Comparison of ENCODE assay signal across 13 cellular contexts in the genomic region with DNA sequence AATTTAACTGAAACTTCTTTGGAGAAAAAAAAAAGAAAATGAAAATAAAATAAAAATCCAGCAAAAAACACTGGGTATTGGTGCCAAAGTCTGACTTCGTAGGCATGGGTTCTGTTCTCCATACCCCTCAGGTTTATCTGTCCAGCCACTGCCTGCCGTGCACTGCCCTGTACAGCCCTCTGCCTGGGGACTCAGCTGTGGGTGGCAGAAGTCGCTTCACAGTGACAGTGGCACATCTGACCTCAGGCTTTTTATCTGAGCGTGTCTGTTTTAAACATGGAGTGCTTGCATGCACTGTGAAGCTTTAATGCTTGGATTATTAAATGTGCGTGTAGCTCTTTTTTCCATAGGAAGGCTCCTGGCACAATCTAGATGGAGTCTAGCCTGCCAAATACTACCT.
DNase-seq lines count a peak whose midpoint lies in the region; ATAC-seq, FAIRE-seq and TF ChIP-seq lines count a peak whose summit lies in the region.
"Had no signal": no experiment of that assay in that cellular context is flagged by ENCODE, and none has a peak within 500 bp of the region (broad histone marks: within the 10 kb centered on the region; RNA-seq: fewer than 3 reads in every experiment).

No MANE protein-coding gene starts in this region.

- peaks cover 2% of the 10 kb centered on the region for H3K36me3 Mint-ChIP-seq in activated B cell treated with CpG ODN at 0.5 μM for 24 hours (ENCODE audit: low read depth)
- no peaks in the 10 kb centered on the region for H3K36me3 Mint-ChIP-seq in activated T-helper 1 cell treated with anti-CD3 and anti-CD28 coated beads, Interleukin-12 subunit alpha, Interleukin-12 subunit beta, Interleukin-2, Interleukin-4 antibody, amounts not matched to agents 30 ng/mL and 10 ng/mL and 1 ng/mL, durations not matched to agents 14 hours and 24 hours and 36 hours (ENCODE audit: low read depth)

- ATAC-seq in activated B cell treated with CpG ODN at 0.5 μM for 24 hours (ENCODE audit: low read depth): no peak
- ATAC-seq: activated CD8-positive, alpha-beta T cell treated with anti-CD3 and anti-CD28 coated beads, Interleukin-2, amount 10 ng/mL, durations not matched to agents 7 days and 5 days had no signal

- intact Hi-C loops in activated B cell treated with CpG ODN at 0.5 μM for 24 hours (cut with micrococcal nuclease) (no loop called here), kidney (cut with DNase I) (no loop called here)
- intact Hi-C loops in activated T-helper 1 cell treated with anti-CD3 and anti-CD28 coated beads, Interleukin-12 subunit alpha, Interleukin-12 subunit beta, Interleukin-2, Interleukin-4 antibody, amounts not matched to agents 30 ng/mL and 10 ng/mL and 1 ng/mL, durations not matched to agents 14 hours and 24 hours and 36 hours (cut with micrococcal nuclease): no loop called here

- no peaks in the 10 kb centered on the region for H3K9me3 ChIP-seq in KOPT-K1 (ENCODE audit: insufficient read depth, low read length, poor library complexity, severe bottlenecking)
- H3K9me3 ChIP-seq in kidney (ENCODE audit: control insufficient read depth in 1 of 2, low read length in 2 of 2): no peaks in the 10 kb centered on the region

- CTCF ChIA-PET in activated B cell treated with CpG ODN at 0.5 μM for 24 hours (lab: Charles Lee): no interaction called here

- no peak for DNase-seq in activated B cell treated with CpG ODN at 0.5 μM for 24 hours
- no peak for DNase-seq in kidney
- no peak for DNase-seq in activated T-helper 1 cell treated with anti-CD3 and anti-CD28 coated beads, Interleukin-12 subunit alpha, Interleukin-12 subunit beta, Interleukin-2, Interleukin-4 antibody, amounts not matched to agents 30 ng/mL and 10 ng/mL and 1 ng/mL, durations not matched to agents 14 hours and 24 hours and 36 hours (ENCODE audit: low spot score)
- no peak for DNase-seq in NAMALWA (ENCODE audit: low spot score)
- DNase-seq in AG08396 (ENCODE audit: low spot score): no peak
- DNase-seq: activated CD8-positive, alpha-beta T cell treated with anti-CD3 and anti-CD28 coated beads, Interleukin-2, amount 10 ng/mL, durations not matched to agents 7 days and 5 days; activated naive CD4-positive, alpha-beta T cell treated with anti-CD3 and anti-CD28 coated beads for 36 hours; central memory CD4-positive, alpha-beta T cell; PC-9 had no signal

- peaks cover 3 to 5% of the 10 kb centered on the region in 2 donors for H3K4me1 ChIP-seq in kidney (ENCODE audit: control insufficient read depth in 1 of 2, insufficient read depth in 1 of 2, low read depth in 1 of 2, low read length in 2 of 2)

- H3K27ac ChIP-seq in KOPT-K1 (ENCODE audit: low read depth, low read length, poor library complexity, severe bottlenecking) (peak overlapping the region; percentile 65), kidney (ENCODE audit: low read depth in 2 of 2, low read length in 2 of 2) (peak overlapping the region in 1 of 2 donors; percentile 79), skin epidermis (peak overlapping the region in 4 of 21 experiments; percentile 7 to 73 (median 34))
- H3K27ac ChIP-seq: KMS-11, PC-9 had no signal

- TF ChIP-seq CTCF in activated B cell treated with CpG ODN at 0.5 μM for 24 hours (IDR thresholded peaks at IDR 0.05) (no peak), kidney (IDR thresholded peaks at IDR 0.05; ENCODE audit: borderline replicate concordance, extremely low read depth, insufficient read depth) (no peak)

- H3K4me1 Mint-ChIP-seq in activated B cell treated with CpG ODN at 0.5 μM for 24 hours: peaks cover 71% of the 10 kb centered on the region
- H3K4me1 Mint-ChIP-seq in activated T-helper 1 cell treated with anti-CD3 and anti-CD28 coated beads, Interleukin-12 subunit alpha, Interleukin-12 subunit beta, Interleukin-2, Interleukin-4 antibody, amounts not matched to agents 30 ng/mL and 10 ng/mL and 1 ng/mL, durations not matched to agents 14 hours and 24 hours and 36 hours (ENCODE audit: low read depth): peaks cover 32% of the 10 kb centered on the region

- no peak for FAIRE-seq in kidney (lab: Jason Lieb, UNC)

- H3K27ac Mint-ChIP-seq in activated B cell treated with CpG ODN at 0.5 μM for 24 hours: peak overlapping the region; percentile 0
- H3K27ac Mint-ChIP-seq in activated T-helper 1 cell treated with anti-CD3 and anti-CD28 coated beads, Interleukin-12 subunit alpha, Interleukin-12 subunit beta, Interleukin-2, Interleukin-4 antibody, amounts not matched to agents 30 ng/mL and 10 ng/mL and 1 ng/mL, durations not matched to agents 14 hours and 24 hours and 36 hours: no peak overlapping the region
- H3K27ac Mint-ChIP-seq: activated CD8-positive, alpha-beta T cell treated with anti-CD3 and anti-CD28 coated beads, Interleukin-2, amount 10 ng/mL, durations not matched to agents 7 days and 5 days; activated naive CD4-positive, alpha-beta T cell treated with anti-CD3 and anti-CD28 coated beads for 36 hours; T-helper 2 cell treated with Interferon-gamma antibody and Interleukin-4, amounts not matched to agents 5 μg/mL and 100 μg/mL, for 36 hours had no signal

- no peak overlapping the region for H3K9ac ChIP-seq in kidney (ENCODE audit: low read length in 2 of 2)
- H3K9ac ChIP-seq: KMS-11 had no signal

- POLR2A ChIA-PET in activated B cell treated with CpG ODN at 0.5 μM for 24 hours (lab: Charles Lee): no interaction called here

- no peak overlapping the region for H3K4me3 Mint-ChIP-seq in activated B cell treated with CpG ODN at 0.5 μM for 24 hours
- H3K4me3 Mint-ChIP-seq in activated T-helper 1 cell treated with anti-CD3 and anti-CD28 coated beads, Interleukin-12 subunit alpha, Interleukin-12 subunit beta, Interleukin-2, Interleukin-4 antibody, amounts not matched to agents 30 ng/mL and 10 ng/mL and 1 ng/mL, durations not matched to agents 14 hours and 24 hours and 36 hours: no peak overlapping the region
- H3K4me3 Mint-ChIP-seq: activated CD8-positive, alpha-beta T cell treated with anti-CD3 and anti-CD28 coated beads, Interleukin-2, amount 10 ng/mL, durations not matched to agents 7 days and 5 days; activated naive CD4-positive, alpha-beta T cell treated with anti-CD3 and anti-CD28 coated beads for 36 hours; T-helper 2 cell treated with Interferon-gamma antibody and Interleukin-4, amounts not matched to agents 5 μg/mL and 100 μg/mL, for 36 hours had no signal

- peak overlapping the region; percentile 52 to 60 for H3K4me3 ChIP-seq in kidney (ENCODE audit: low read length in 2 of 2)
- H3K4me3 ChIP-seq in skin epidermis: peak overlapping the region in 4 of 7 experiments; percentile 0 to 29 (median 8)
- H3K4me3 ChIP-seq: PC-9 had no signal

- no peaks in the 10 kb centered on the region for H3K36me3 ChIP-seq in KOPT-K1 (ENCODE audit: insufficient read depth, low read length)
- no peaks in the 10 kb centered on the region for H3K36me3 ChIP-seq in kidney (ENCODE audit: control insufficient read depth in 1 of 2, insufficient read depth in 2 of 2, low read length in 2 of 2)

- no peaks in the 10 kb centered on the region for H3K27me3 Mint-ChIP-seq in activated B cell treated with CpG ODN at 0.5 μM for 24 hours
- H3K27me3 Mint-ChIP-seq in activated T-helper 1 cell treated with anti-CD3 and anti-CD28 coated beads, Interleukin-12 subunit alpha, Interleukin-12 subunit beta, Interleukin-2, Interleukin-4 antibody, amounts not matched to agents 30 ng/mL and 10 ng/mL and 1 ng/mL, durations not matched to agents 14 hours and 24 hours and 36 hours (ENCODE audit: insufficient read depth): no peaks in the 10 kb centered on the region

- H3K9me3 Mint-ChIP-seq in activated B cell treated with CpG ODN at 0.5 μM for 24 hours: no peaks in the 10 kb centered on the region
- H3K9me3 Mint-ChIP-seq in activated T-helper 1 cell treated with anti-CD3 and anti-CD28 coated beads, Interleukin-12 subunit alpha, Interleukin-12 subunit beta, Interleukin-2, Interleukin-4 antibody, amounts not matched to agents 30 ng/mL and 10 ng/mL and 1 ng/mL, durations not matched to agents 14 hours and 24 hours and 36 hours: no peaks in the 10 kb centered on the region
- H3K9me3 Mint-ChIP-seq: activated naive CD4-positive, alpha-beta T cell treated with anti-CD3 and anti-CD28 coated beads for 36 hours; T-helper 2 cell treated with Interferon-gamma antibody and Interleukin-4, amounts not matched to agents 5 μg/mL and 100 μg/mL, for 36 hours had no signal
